ENCODE assay signal across 10 cellular contexts in genomic region chr4:6333301-6334202, GRCh38.
A peak's percentile ranks its signal among the peaks of the same experiment; 100 is the strongest.
DNase-seq lines count a peak whose midpoint lies in the region; ATAC-seq, FAIRE-seq and TF ChIP-seq lines count a peak whose summit lies in the region.
"Had no signal": no experiment of that assay in that cellular context is flagged by ENCODE, and none has a peak within 500 bp of the region (broad histone marks: within the 10 kb centered on the region; RNA-seq: fewer than 3 reads in every experiment).

No MANE protein-coding gene starts in this region.

- no peak overlapping the region for H3K4me3 ChIP-seq in astrocyte (ENCODE audit: insufficient read depth, low read depth, low read length)
- H3K4me3 ChIP-seq: HAP-1 had no signal

- peak; percentile 7 for DNase-seq in SKM-1 treated with dmso at 0.1 percent for 144 hours (lab: John Stamatoyannopoulos, UW; ENCODE audit: unreplicated experiment)
- DNase-seq in SKM-1 (lab: John Stamatoyannopoulos, UW; ENCODE audit: unreplicated experiment), result no peak
- peak; percentile 1 for DNase-seq in HCEC 1CT
- no peak for DNase-seq in astrocyte (ENCODE audit: low read depth)
- no peak for DNase-seq in nephron progenitor cell
- DNase-seq in T-helper 17 cell, result no peak

- H3K4me3 Mint-ChIP-seq in astrocyte (ENCODE audit: unreplicated experiment) (no peak overlapping the region), nephron progenitor cell (no peak overlapping the region), T-helper 17 cell (no peak overlapping the region)
- H3K4me3 Mint-ChIP-seq in activated T-helper 17 cell treated with anti-CD3 and anti-CD28 coated beads, Interleukin-2, amount 50 U/mL, for 72 hours, result no peak overlapping the region

- H3K4me1 ChIP-seq in astrocyte (ENCODE audit: insufficient read depth, low read length), result no peaks in the 10 kb centered on the region
- H3K4me1 ChIP-seq: HAP-1, parathyroid adenoma had no signal

- no peak overlapping the region for H3K27ac Mint-ChIP-seq in astrocyte (ENCODE audit: unreplicated experiment)
- no peak overlapping the region for H3K27ac Mint-ChIP-seq in nephron progenitor cell
- no peak overlapping the region for H3K27ac Mint-ChIP-seq in activated T-helper 17 cell treated with anti-CD3 and anti-CD28 coated beads, Interleukin-2, amount 50 U/mL, for 72 hours
- H3K27ac Mint-ChIP-seq in T-helper 17 cell, result no peak overlapping the region

- no peak overlapping the region for H2AFZ ChIP-seq in astrocyte (ENCODE audit: low read depth, low read length)
- H2AFZ ChIP-seq: parathyroid adenoma had no signal

- no peaks in the 10 kb centered on the region for H3K36me3 ChIP-seq in astrocyte (ENCODE audit: insufficient read depth, low read length)

- no peaks in the 10 kb centered on the region for H4K20me1 ChIP-seq in astrocyte (ENCODE audit: insufficient read depth, low read length)

- H3K9me3 ChIP-seq in astrocyte (ENCODE audit: insufficient read depth, low read depth, low read length) (no peaks in the 10 kb centered on the region), T-helper 17 cell (ENCODE audit: control insufficient read depth, low read length, poor library complexity, severe bottlenecking) (peaks cover 4% of the 10 kb centered on the region)

- H3K4me1 Mint-ChIP-seq in astrocyte (ENCODE audit: low read depth, unreplicated experiment) (no peaks in the 10 kb centered on the region), nephron progenitor cell (peaks cover 12% of the 10 kb centered on the region), T-helper 17 cell (peaks cover 20% of the 10 kb centered on the region)
- peaks cover 17% of the 10 kb centered on the region for H3K4me1 Mint-ChIP-seq in activated T-helper 17 cell treated with anti-CD3 and anti-CD28 coated beads, Interleukin-2, amount 50 U/mL, for 72 hours

- FAIRE-seq in astrocyte (lab: Jason Lieb, UNC), result no peak

- H3K27me3 Mint-ChIP-seq in astrocyte (ENCODE audit: low read depth, unreplicated experiment) (peaks cover 35% of the 10 kb centered on the region), nephron progenitor cell (ENCODE audit: low read depth, poor library complexity) (peaks cover 31% of the 10 kb centered on the region), T-helper 17 cell (peaks cover 52% of the 10 kb centered on the region)
- peaks cover 21% of the 10 kb centered on the region for H3K27me3 Mint-ChIP-seq in activated T-helper 17 cell treated with anti-CD3 and anti-CD28 coated beads, Interleukin-2, amount 50 U/mL, for 72 hours

- peak; percentile 40 for TF ChIP-seq CTCF in astrocyte (IDR thresholded peaks at IDR 0.05; ENCODE audit: insufficient read depth, low read depth, low read length)
- peak; percentile 33 for TF ChIP-seq CTCF in nephron progenitor cell (IDR thresholded peaks at IDR 0.05)

- H3K4me2 ChIP-seq in astrocyte (ENCODE audit: low read length), result no peak overlapping the region

- no peaks in the 10 kb centered on the region for H3K79me2 ChIP-seq in astrocyte (ENCODE audit: insufficient read depth, low read length)
- H3K79me2 ChIP-seq: parathyroid adenoma had no signal

- H3K9ac ChIP-seq in astrocyte (ENCODE audit: low read length), result no peak overlapping the region
- H3K9ac ChIP-seq: parathyroid adenoma had no signal

- H3K36me3 Mint-ChIP-seq in astrocyte (ENCODE audit: low read depth, unreplicated experiment), result no peaks in the 10 kb centered on the region
- H3K36me3 Mint-ChIP-seq in nephron progenitor cell (ENCODE audit: low read depth), result no peaks in the 10 kb centered on the region
- no peaks in the 10 kb centered on the region for H3K36me3 Mint-ChIP-seq in activated T-helper 17 cell treated with anti-CD3 and anti-CD28 coated beads, Interleukin-2, amount 50 U/mL, for 72 hours (ENCODE audit: low read depth)
- no peaks in the 10 kb centered on the region for H3K36me3 Mint-ChIP-seq in T-helper 17 cell (ENCODE audit: low read depth)

- no peak for ATAC-seq in activated T-helper 17 cell treated with anti-CD3 and anti-CD28 coated beads, Interleukin-2, amount 50 U/mL, for 72 hours (replicated peaks)
- no peak for ATAC-seq in HG03442 (IDR thresholded peaks at IDR 0.05; ENCODE audit: unreplicated experiment)
- no peak for ATAC-seq in T-helper 17 cell

- peaks cover 12% of the 10 kb centered on the region for H3K27me3 ChIP-seq in astrocyte (ENCODE audit: insufficient read depth, low read length)

- no peak overlapping the region for H3K27ac ChIP-seq in astrocyte (ENCODE audit: low read depth, low read length)
- H3K27ac ChIP-seq: parathyroid adenoma had no signal

- H3K9me3 Mint-ChIP-seq in astrocyte (ENCODE audit: unreplicated experiment), result peaks cover 3% of the 10 kb centered on the region
- H3K9me3 Mint-ChIP-seq in nephron progenitor cell, result no peaks in the 10 kb centered on the region
- no peaks in the 10 kb centered on the region for H3K9me3 Mint-ChIP-seq in activated T-helper 17 cell treated with anti-CD3 and anti-CD28 coated beads, Interleukin-2, amount 50 U/mL, for 72 hours

Comparison
In these comparisons a context has a peak if more than half of its experiments do, and no peak if none do; other contexts are left out.
1. DNase-seq: peak in SKM-1 treated with dmso at 0.1 percent for 144 hours (single experiment) and HCEC 1CT (single experiment); none in SKM-1 (single experiment), astrocyte (single experiment), nephron progenitor cell (single experiment) and T-helper 17 cell (0 of 3).